ENCODE assay signal across 1 cellular context in the genomic region with DNA sequence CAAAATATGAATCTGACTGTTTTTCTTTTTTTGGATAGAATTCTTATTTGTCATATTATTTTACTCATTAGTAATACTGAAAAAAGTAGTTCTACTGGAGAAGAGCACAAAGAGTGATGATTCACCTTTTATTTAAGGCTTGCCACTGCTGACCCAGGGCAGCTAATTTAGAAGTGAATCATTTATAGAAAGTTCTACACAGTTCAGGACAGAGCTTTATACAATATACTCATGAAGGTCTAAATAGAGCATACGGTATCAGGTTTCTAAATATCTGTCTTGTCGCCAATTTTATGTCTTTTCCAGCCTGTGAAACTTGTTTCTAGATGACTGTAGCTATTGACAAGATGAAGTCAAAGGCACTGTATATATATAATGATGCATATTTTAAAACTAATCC.
TF ChIP-seq lines count a peak whose summit lies in the region.

No MANE protein-coding gene starts in this region.

TF ChIP-seq in HEK293, 187 proteins besides CTCF, POLR2A, EP300 and RAD21 (continued from another document):
- TF ChIP-seq, protein P1, sequence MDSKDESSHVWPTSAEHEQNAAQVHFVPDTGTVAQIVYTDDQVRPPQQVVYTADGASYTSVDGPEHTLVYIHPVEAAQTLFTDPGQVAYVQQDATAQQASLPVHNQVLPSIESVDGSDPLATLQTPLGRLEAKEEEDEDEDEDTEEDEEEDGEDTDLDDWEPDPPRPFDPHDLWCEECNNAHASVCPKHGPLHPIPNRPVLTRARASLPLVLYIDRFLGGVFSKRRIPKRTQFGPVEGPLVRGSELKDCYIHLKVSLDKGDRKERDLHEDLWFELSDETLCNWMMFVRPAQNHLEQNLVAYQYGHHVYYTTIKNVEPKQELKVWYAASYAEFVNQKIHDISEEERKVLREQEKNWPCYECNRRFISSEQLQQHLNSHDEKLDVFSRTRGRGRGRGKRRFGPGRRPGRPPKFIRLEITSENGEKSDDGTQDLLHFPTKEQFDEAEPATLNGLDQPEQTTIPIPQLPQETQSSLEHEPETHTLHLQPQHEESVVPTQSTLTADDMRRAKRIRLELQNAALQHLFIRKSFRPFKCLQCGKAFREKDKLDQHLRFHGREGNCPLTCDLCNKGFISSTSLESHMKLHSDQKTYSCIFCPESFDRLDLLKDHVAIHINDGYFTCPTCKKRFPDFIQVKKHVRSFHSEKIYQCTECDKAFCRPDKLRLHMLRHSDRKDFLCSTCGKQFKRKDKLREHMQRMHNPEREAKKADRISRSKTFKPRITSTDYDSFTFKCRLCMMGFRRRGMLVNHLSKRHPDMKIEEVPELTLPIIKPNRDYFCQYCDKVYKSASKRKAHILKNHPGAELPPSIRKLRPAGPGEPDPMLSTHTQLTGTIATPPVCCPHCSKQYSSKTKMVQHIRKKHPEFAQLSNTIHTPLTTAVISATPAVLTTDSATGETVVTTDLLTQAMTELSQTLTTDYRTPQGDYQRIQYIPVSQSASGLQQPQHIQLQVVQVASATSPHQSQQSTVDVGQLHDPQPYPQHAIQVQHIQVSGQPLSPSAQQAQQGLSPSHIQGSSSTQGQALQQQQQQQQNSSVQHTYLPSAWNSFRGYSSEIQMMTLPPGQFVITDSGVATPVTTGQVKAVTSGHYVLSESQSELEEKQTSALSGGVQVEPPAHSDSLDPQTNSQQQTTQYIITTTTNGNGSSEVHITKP (tag by site-specific recombination; IDR thresholded peaks at IDR 0.05), result no peak
- TF ChIP-seq, protein P2, sequence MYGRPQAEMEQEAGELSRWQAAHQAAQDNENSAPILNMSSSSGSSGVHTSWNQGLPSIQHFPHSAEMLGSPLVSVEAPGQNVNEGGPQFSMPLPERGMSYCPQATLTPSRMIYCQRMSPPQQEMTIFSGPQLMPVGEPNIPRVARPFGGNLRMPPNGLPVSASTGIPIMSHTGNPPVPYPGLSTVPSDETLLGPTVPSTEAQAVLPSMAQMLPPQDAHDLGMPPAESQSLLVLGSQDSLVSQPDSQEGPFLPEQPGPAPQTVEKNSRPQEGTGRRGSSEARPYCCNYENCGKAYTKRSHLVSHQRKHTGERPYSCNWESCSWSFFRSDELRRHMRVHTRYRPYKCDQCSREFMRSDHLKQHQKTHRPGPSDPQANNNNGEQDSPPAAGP (tag by site-specific recombination; IDR thresholded peaks at IDR 0.05), result no peak
- peak; percentile 39; the same call in 1 of the 2 replicates for TF ChIP-seq TRIM28 (IDR thresholded peaks at IDR 0.05; ENCODE audit: borderline replicate concordance, low read length)
- TF ChIP-seq, protein P3, sequence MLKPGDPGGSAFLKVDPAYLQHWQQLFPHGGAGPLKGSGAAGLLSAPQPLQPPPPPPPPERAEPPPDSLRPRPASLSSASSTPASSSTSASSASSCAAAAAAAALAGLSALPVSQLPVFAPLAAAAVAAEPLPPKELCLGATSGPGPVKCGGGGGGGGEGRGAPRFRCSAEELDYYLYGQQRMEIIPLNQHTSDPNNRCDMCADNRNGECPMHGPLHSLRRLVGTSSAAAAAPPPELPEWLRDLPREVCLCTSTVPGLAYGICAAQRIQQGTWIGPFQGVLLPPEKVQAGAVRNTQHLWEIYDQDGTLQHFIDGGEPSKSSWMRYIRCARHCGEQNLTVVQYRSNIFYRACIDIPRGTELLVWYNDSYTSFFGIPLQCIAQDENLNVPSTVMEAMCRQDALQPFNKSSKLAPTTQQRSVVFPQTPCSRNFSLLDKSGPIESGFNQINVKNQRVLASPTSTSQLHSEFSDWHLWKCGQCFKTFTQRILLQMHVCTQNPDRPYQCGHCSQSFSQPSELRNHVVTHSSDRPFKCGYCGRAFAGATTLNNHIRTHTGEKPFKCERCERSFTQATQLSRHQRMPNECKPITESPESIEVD (tag by site-specific recombination; IDR thresholded peaks at IDR 0.05), result peak; percentile 65
- TF ChIP-seq ZNF341 (tag by site-specific recombination; IDR thresholded peaks at IDR 0.05; ENCODE audit: low read depth), result no peak
- TF ChIP-seq, protein P4, sequence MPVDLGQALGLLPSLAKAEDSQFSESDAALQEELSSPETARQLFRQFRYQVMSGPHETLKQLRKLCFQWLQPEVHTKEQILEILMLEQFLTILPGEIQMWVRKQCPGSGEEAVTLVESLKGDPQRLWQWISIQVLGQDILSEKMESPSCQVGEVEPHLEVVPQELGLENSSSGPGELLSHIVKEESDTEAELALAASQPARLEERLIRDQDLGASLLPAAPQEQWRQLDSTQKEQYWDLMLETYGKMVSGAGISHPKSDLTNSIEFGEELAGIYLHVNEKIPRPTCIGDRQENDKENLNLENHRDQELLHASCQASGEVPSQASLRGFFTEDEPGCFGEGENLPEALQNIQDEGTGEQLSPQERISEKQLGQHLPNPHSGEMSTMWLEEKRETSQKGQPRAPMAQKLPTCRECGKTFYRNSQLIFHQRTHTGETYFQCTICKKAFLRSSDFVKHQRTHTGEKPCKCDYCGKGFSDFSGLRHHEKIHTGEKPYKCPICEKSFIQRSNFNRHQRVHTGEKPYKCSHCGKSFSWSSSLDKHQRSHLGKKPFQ (tag by site-specific recombination; IDR thresholded peaks at IDR 0.05), result no peak
- TF ChIP-seq ZNF530 (tag by site-specific recombination; IDR thresholded peaks at IDR 0.05; ENCODE audit: low read depth), result no peak
- TF ChIP-seq ZNF23 (tag by site-specific recombination; IDR thresholded peaks at IDR 0.05; ENCODE audit: borderline replicate concordance), result no peak
- TF ChIP-seq ZNF549 (tag by site-specific recombination; IDR thresholded peaks at IDR 0.05), result peak; percentile 9; the same call in 1 of the 2 replicates
- TF ChIP-seq, protein P5, sequence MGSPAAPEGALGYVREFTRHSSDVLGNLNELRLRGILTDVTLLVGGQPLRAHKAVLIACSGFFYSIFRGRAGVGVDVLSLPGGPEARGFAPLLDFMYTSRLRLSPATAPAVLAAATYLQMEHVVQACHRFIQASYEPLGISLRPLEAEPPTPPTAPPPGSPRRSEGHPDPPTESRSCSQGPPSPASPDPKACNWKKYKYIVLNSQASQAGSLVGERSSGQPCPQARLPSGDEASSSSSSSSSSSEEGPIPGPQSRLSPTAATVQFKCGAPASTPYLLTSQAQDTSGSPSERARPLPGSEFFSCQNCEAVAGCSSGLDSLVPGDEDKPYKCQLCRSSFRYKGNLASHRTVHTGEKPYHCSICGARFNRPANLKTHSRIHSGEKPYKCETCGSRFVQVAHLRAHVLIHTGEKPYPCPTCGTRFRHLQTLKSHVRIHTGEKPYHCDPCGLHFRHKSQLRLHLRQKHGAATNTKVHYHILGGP (tag by site-specific recombination; IDR thresholded peaks at IDR 0.05), result no peak
